ENCODE assay signal across 13 cellular contexts in the genomic region with DNA sequence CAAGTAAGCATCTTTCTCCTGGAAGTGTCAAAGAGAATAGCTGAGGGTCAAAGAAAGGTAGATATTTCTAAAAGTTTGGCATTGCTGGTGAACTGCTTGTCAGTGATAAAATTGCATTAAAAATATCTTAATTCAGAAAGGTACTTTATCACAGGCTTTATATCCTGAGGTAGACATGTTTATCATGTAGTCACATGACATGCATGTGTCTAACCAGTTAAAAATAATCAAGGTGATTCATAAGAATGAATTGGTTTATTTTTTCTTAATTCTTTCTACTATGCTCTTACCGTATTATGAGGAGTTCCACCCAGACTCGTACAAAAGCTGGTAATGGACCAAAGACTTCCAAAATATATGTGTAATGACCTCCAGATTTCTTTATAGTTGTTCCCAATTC. TPM values are rescaled to one million over a fixed set of nuclear protein-coding genes. Genes with fewer than 3 reads are reported as not detected.
DNase-seq lines count a peak whose midpoint lies in the region; ATAC-seq, FAIRE-seq and TF ChIP-seq lines count a peak whose summit lies in the region.
"Had no signal": no experiment of that assay in that cellular context is flagged by ENCODE, and none has a peak within 500 bp of the region (broad histone marks: within the 10 kb centered on the region; RNA-seq: fewer than 3 reads in every experiment).

No MANE protein-coding gene starts in this region.

- H3K4me3 ChIP-seq in body of pancreas (no peak overlapping the region), tibial artery (no peak overlapping the region)
- H3K4me3 ChIP-seq: gastroesophageal sphincter had no signal

- no peaks in the 10 kb centered on the region for H3K9me3 ChIP-seq in body of pancreas
- no peaks in the 10 kb centered on the region for H3K9me3 ChIP-seq in tibial artery
- H3K9me3 ChIP-seq: gastroesophageal sphincter had no signal

- H3K9me3 Mint-ChIP-seq in neural crest cell, result peaks cover 4% of the 10 kb centered on the region
- peaks cover 0 to 5% (median 0%) of the 10 kb centered on the region in 3 donors for H3K9me3 Mint-ChIP-seq in T-cell
- H3K9me3 Mint-ChIP-seq: stimulated activated naive CD8-positive, alpha-beta T cell treated with anti-CD3 and anti-CD28 coated beads, Interleukin-15, amount 100 ng/mL, for 72 hours had no signal

- intact Hi-C loops in body of pancreas (cut with DNase I) (no loop called here), tibial artery (cut with DNase I; ENCODE audit: low total_unique reads) (no loop called here)

- H3K36me3 Mint-ChIP-seq in neural crest cell (ENCODE audit: low read depth) (peaks cover 14% of the 10 kb centered on the region), T-cell (no peaks in the 10 kb centered on the region)

- peaks cover 28% of the 10 kb centered on the region for H3K4me1 Mint-ChIP-seq in neural crest cell
- H3K4me1 Mint-ChIP-seq in T-cell, result no peaks in the 10 kb centered on the region

- H3K36me3 ChIP-seq in body of pancreas (replicated peaks in 1 of 2; ENCODE audit: insufficient read depth in 1 of 2, low read depth in 2 of 2), result no peaks in the 10 kb centered on the region
- H3K36me3 ChIP-seq in tibial artery, result no peaks in the 10 kb centered on the region
- H3K36me3 ChIP-seq: gastroesophageal sphincter had no signal

- CTCF ChIA-PET in T-cell (lab: Charles Lee), result no interaction called here

- FAIRE-seq in GM18507 (lab: Jason Lieb, UNC), result peak; percentile 52

- no peak for TF ChIP-seq CTCF in body of pancreas (IDR thresholded peaks at IDR 0.05)
- TF ChIP-seq CTCF in neural crest cell (conservative IDR thresholded peaks at IDR 0.05), result no peak
- TF ChIP-seq CTCF in tibial artery (IDR thresholded peaks at IDR 0.05), result no peak

- TF ChIP-seq POLR2A in body of pancreas (IDR thresholded peaks at IDR 0.05), result no peak

- H3K27me3 ChIP-seq in body of pancreas (no peaks in the 10 kb centered on the region), tibial artery (no peaks in the 10 kb centered on the region)
- H3K27me3 ChIP-seq: gastroesophageal sphincter had no signal

- WGBS in body of pancreas, 2 donors, result 82 to 84% methylated on average over 2 of the region's 2 CpGs

- H3K27me3 Mint-ChIP-seq in neural crest cell (ENCODE audit: low read depth), result no peaks in the 10 kb centered on the region
- H3K27me3 Mint-ChIP-seq in T-cell, result no peaks in the 10 kb centered on the region
- H3K27me3 Mint-ChIP-seq: stimulated activated naive CD8-positive, alpha-beta T cell treated with anti-CD3 and anti-CD28 coated beads, Interleukin-15, amount 100 ng/mL, for 72 hours had no signal

- H3K27ac ChIP-seq in body of pancreas (peak overlapping the region in 3 of 4 donors; percentile 8 to 44 (median 39)), tibial artery (no peak overlapping the region)
- H3K27ac ChIP-seq: gastroesophageal sphincter had no signal

- no peak overlapping the region for H3K27ac Mint-ChIP-seq in neural crest cell (ENCODE audit: unreplicated experiment)
- no peak overlapping the region for H3K27ac Mint-ChIP-seq in T-cell
- H3K27ac Mint-ChIP-seq: stimulated activated naive CD8-positive, alpha-beta T cell treated with anti-CD3 and anti-CD28 coated beads, Interleukin-15, amount 100 ng/mL, for 72 hours had no signal

- peaks cover 22% of the 10 kb centered on the region for H3K4me1 ChIP-seq in body of pancreas
- H3K4me1 ChIP-seq in tibial artery, result no peaks in the 10 kb centered on the region

- DNase-seq in GM18507 (ENCODE audit: extremely low spot score, insufficient read length, low read depth) (no peak), body of pancreas (no peak), neural crest cell (ENCODE audit: low read depth, low spot score) (no peak), tibial artery (no peak), T-cell (no peak)
- no peak for DNase-seq in stimulated activated CD8-positive, alpha-beta memory T cell treated with anti-CD3 and anti-CD28 coated beads, Interleukin-4, amount 100 ng/mL, for 48 hours
- DNase-seq: NCI-H1417; NCI-H524 treated with DMSO at 0.1 percent for 48 hours; RPMI8226; stimulated activated CD4-positive, alpha-beta T cell treated with anti-CD3 and anti-CD28 coated beads, Interleukin-4, amount 100 ng/mL, for 4 hours; stimulated activated naive CD8-positive, alpha-beta T cell treated with anti-CD3 and anti-CD28 coated beads, Interleukin-15, amount 100 ng/mL, for 72 hours had no signal

- ATAC-seq in HG03378 (IDR thresholded peaks at IDR 0.05; ENCODE audit: unreplicated experiment) (peak; percentile 15), body of pancreas (no peak), T-cell (replicated peaks in 1 of 4) (no peak)

- POLR2A ChIA-PET in T-cell (lab: Charles Lee), result no interaction called here

- peak overlapping the region; percentile 11 for H3K4me3 Mint-ChIP-seq in neural crest cell
- no peak overlapping the region for H3K4me3 Mint-ChIP-seq in T-cell

RNA-seq across cellular contexts. Expression of a gene that starts 6.1 kb away (rescaled TPM):
- 1 to 10 TPM; 3.3 to 3.4 TPM for total RNA-seq in body of pancreas
- 18.7 and 19.2 TPM in 2 replicates for total RNA-seq in neural crest cell
- under 1 TPM; 0.05 to 0.44 (median 0.30) TPM for total RNA-seq in T-cell

Comparison
In these comparisons a context has a peak if more than half of its experiments do, and no peak if none do; other contexts are left out.
1. H3K27ac ChIP-seq: peak in body of pancreas (3 of 4); none in tibial artery (0 of 2).